In genomic region chr10:87658383-87658795, GRCh38 we compare ENCODE assay signal across 1 cellular context.
TF ChIP-seq lines count a peak whose summit lies in the region.

No MANE protein-coding gene starts in this region.

TF ChIP-seq in HEK293, 187 proteins besides CTCF, POLR2A, EP300 and RAD21 (continued from another document and continues in another):
- peak; percentile 86 for TF ChIP-seq PRDM6 (tag by site-specific recombination; IDR thresholded peaks at IDR 0.05)
- no peak for TF ChIP-seq ZNF544 (tag by site-specific recombination; IDR thresholded peaks at IDR 0.05)
- 0 out of 2 replicates have a peak, but pooled peaks have one; percentile 13 for TF ChIP-seq ZNF518A (tag by site-specific recombination; conservative IDR thresholded peaks at IDR 0.05; ENCODE audit: low read depth)
- TF ChIP-seq ZBTB6 (tag by site-specific recombination; IDR thresholded peaks at IDR 0.05) = no peak
- TF ChIP-seq ZNF747 (tag by site-specific recombination; IDR thresholded peaks at IDR 0.05) = no peak
- peak; percentile 71; the same call in 1 of the 2 replicates for TF ChIP-seq ZBTB8A (tag by site-specific recombination; IDR thresholded peaks at IDR 0.05)
- peak; percentile 62; the same call in 1 of the 2 replicates for TF ChIP-seq ZNF10 (tag by site-specific recombination; IDR thresholded peaks at IDR 0.05)
- TF ChIP-seq OSR2 (tag by site-specific recombination; IDR thresholded peaks at IDR 0.05) = peak; percentile 71
- TF ChIP-seq ZNF837 (tag by site-specific recombination; IDR thresholded peaks at IDR 0.05) = no peak
- TF ChIP-seq ZNF654 (tag by site-specific recombination; IDR thresholded peaks at IDR 0.05; ENCODE audit: low read depth) = 0 out of 2 replicates have a peak, but pooled peaks have one; percentile 1
- no peak for TF ChIP-seq HOXC10 (CRISPR knock-in tag; IDR thresholded peaks at IDR 0.05)
- TF ChIP-seq FEZF1 (tag by site-specific recombination; IDR thresholded peaks at IDR 0.05) = peak; percentile 82
- peak; percentile 47; the same call in 1 of the 2 replicates for TF ChIP-seq MYNN (tag by site-specific recombination; IDR thresholded peaks at IDR 0.05; ENCODE audit: borderline replicate concordance)
- TF ChIP-seq ZBTB21 (tag by site-specific recombination; IDR thresholded peaks at IDR 0.05) = 0 out of 2 replicates have a peak, but pooled peaks have one; percentile 40
- 0 out of 2 replicates have a peak, but pooled peaks have one; percentile 28 for TF ChIP-seq SP3 (tag by site-specific recombination; IDR thresholded peaks at IDR 0.05)
- TF ChIP-seq KLF10 (tag by site-specific recombination; IDR thresholded peaks at IDR 0.05) = peak; percentile 67; the same call in 1 of the 2 replicates
- peak; percentile 36; the same call in 1 of the 2 replicates for TF ChIP-seq ZNF639 (tag by site-specific recombination; IDR thresholded peaks at IDR 0.05)
- TF ChIP-seq GFI1B (tag by site-specific recombination; IDR thresholded peaks at IDR 0.05) = peak; percentile 86
- TF ChIP-seq ZBTB44 (tag by site-specific recombination; IDR thresholded peaks at IDR 0.05) = peak; percentile 91
- 0 out of 2 replicates have a peak, but pooled peaks have one; percentile 38 for TF ChIP-seq ZIC2 (tag by site-specific recombination; IDR thresholded peaks at IDR 0.05)
- TF ChIP-seq ZEB2 (tag by site-specific recombination; IDR thresholded peaks at IDR 0.05) = 0 out of 2 replicates have a peak, but pooled peaks have one; percentile 21
- peak; percentile 52 for TF ChIP-seq KLF17 (tag by site-specific recombination; IDR thresholded peaks at IDR 0.05)
- TF ChIP-seq REST (tag by site-specific recombination; IDR thresholded peaks at IDR 0.05) = no peak
- TF ChIP-seq ZNF600 (tag by site-specific recombination; IDR thresholded peaks at IDR 0.05) = peak; percentile 89
- TF ChIP-seq ZNF366 (tag by site-specific recombination; conservative IDR thresholded peaks at IDR 0.05) = peak; percentile 62
- TF ChIP-seq ZNF202 (tag by site-specific recombination; IDR thresholded peaks at IDR 0.05; ENCODE audit: borderline replicate concordance) = no peak
- TF ChIP-seq TSHZ1 (tag by site-specific recombination; IDR thresholded peaks at IDR 0.05; ENCODE audit: borderline replicate concordance) = peak; percentile 87
- peak; percentile 57 for TF ChIP-seq ZNF18 (tag by site-specific recombination; IDR thresholded peaks at IDR 0.05)
- TF ChIP-seq ZFHX2 (tag by site-specific recombination; conservative IDR thresholded peaks at IDR 0.05) = peak; percentile 33
- TF ChIP-seq BCL6B (tag by site-specific recombination; IDR thresholded peaks at IDR 0.05) = no peak
- TF ChIP-seq ZNF274 (IDR thresholded peaks at IDR 0.05; ENCODE audit: low read length) = no peak
- no peak for TF ChIP-seq ZNF274 (tag by site-specific recombination; IDR thresholded peaks at IDR 0.05; ENCODE audit: borderline replicate concordance)
- TF ChIP-seq ZNF266 (tag by site-specific recombination; IDR thresholded peaks at IDR 0.05; ENCODE audit: low read depth) = no peak
